Comparison of ENCODE assay signal across 8 cellular contexts in the genomic region with DNA sequence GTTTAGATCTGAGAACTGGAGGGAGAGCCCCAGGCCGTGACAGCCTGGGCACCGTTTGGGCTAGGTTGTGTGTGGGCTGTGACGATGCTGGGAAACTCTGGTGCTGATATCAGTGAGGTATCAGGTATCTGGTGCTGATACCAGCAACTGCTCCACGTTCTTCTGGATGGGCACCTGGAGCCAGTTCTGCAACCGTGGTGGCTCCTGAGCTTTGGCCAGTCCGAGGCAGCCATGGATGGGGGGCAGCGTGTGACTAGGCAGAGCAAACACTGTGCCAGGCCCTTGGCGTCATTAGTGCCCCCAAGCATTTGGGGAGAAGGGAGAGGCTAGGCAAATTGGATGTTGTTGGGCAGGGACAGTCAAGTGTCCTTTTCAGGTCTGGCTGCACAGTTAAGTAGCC. TPM values are rescaled to one million over a fixed set of nuclear protein-coding genes. Genes with fewer than 3 reads are reported as not detected.
DNase-seq lines count a peak whose midpoint lies in the region; ATAC-seq and TF ChIP-seq lines count a peak whose summit lies in the region.

No MANE protein-coding gene starts in this region.

- TF ChIP-seq CTCF in fibroblast of pulmonary artery (IDR thresholded peaks at IDR 0.05; ENCODE audit: low read length, missing control alignments), result no peak
- no peak for TF ChIP-seq CTCF in gastrocnemius medialis (IDR thresholded peaks at IDR 0.05 in 4 of 5, conservative IDR thresholded peaks at IDR 0.05 in 1 of 5)

- H3K4me3 ChIP-seq in fibroblast of pulmonary artery (replicated peaks; ENCODE audit: low read depth, low read length), result peak overlapping the region; percentile 70
- peak overlapping the region; percentile 49 to 86 (median 74) for H3K4me3 ChIP-seq in gastrocnemius medialis

- no peak for DNase-seq in fibroblast of pulmonary artery (ENCODE audit: low read depth)
- no peak for DNase-seq in gastrocnemius medialis
- DNase-seq in stimulated activated CD4-positive, alpha-beta T cell treated with anti-CD3 and anti-CD28 coated beads, Interleukin-15, amount 100 ng/mL, for 24 hours, result no peak
- no peak for DNase-seq in nucleus accumbens (lab: John Stamatoyannopoulos, UW)
- DNase-seq in NCI-H526 treated with DMSO at 0.1 percent for 48 hours (lab: John Stamatoyannopoulos, UW), result no peak

- peaks cover 0 to 10% (median 0%) of the 10 kb centered on the region in 3 donors for H3K9me3 ChIP-seq in gastrocnemius medialis

- TF ChIP-seq POLR2A in gastrocnemius medialis (IDR thresholded peaks at IDR 0.05), result no peak

- peak overlapping the region; percentile 65 to 78 (median 76) for H3K27ac ChIP-seq in gastrocnemius medialis

- H3K4me1 ChIP-seq in gastrocnemius medialis, result peaks cover 27 to 34% of the 10 kb centered on the region in 2 donors

- intact Hi-C loops in gastrocnemius medialis (cut with DNase I; ENCODE audit: low total_unique reads), result loop anchor here (2.0 to 10.0 kb wide), 3 partner anchors 91 to 831 kb away; partner anchors contain the start of genes ATP6V0E2 and EZH2

- H3K27me3 ChIP-seq in gastrocnemius medialis, result no peaks in the 10 kb centered on the region

- ATAC-seq in GM21528 (IDR thresholded peaks at IDR 0.05; ENCODE audit: low FRiP score, unreplicated experiment) (peak; percentile 12), SK-N-SH treated with all-trans-retinoic acid at 6 μM for 48 hours (peak; percentile 4), gastrocnemius medialis (no peak), GM19328 (IDR thresholded peaks at IDR 0.05; ENCODE audit: unreplicated experiment) (no peak)

- no peaks in the 10 kb centered on the region for H3K36me3 ChIP-seq in gastrocnemius medialis

- in situ Hi-C loops in gastrocnemius medialis (cut with MboI; ENCODE audit: low sequenced_read_pairs in 4 of 4), result no loop called here

TF ChIP-seq in SK-N-SH treated with all-trans-retinoic acid at 6 μM for 48 hours, 23 proteins besides CTCF, POLR2A, EP300 and RAD21:
- TF ChIP-seq PATZ1 (CRISPR knock-in tag; IDR thresholded peaks at IDR 0.05; ENCODE audit: borderline replicate concordance) (no peak), TOX (CRISPR knock-in tag; IDR thresholded peaks at IDR 0.05; ENCODE audit: borderline replicate concordance) (no peak), ZNF70 (CRISPR knock-in tag; IDR thresholded peaks at IDR 0.05) (no peak), ARNTL (CRISPR knock-in tag; IDR thresholded peaks at IDR 0.05; ENCODE audit: borderline replicate concordance, low read depth) (no peak), OSR1 (CRISPR knock-in tag; IDR thresholded peaks at IDR 0.05) (no peak), SNAI2 (CRISPR knock-in tag; IDR thresholded peaks at IDR 0.05) (no peak), TCF4 (CRISPR knock-in tag; IDR thresholded peaks at IDR 0.05; ENCODE audit: borderline replicate concordance) (no peak), TSHZ2 (CRISPR knock-in tag; IDR thresholded peaks at IDR 0.05) (no peak), ZFP30 (CRISPR knock-in tag; IDR thresholded peaks at IDR 0.05) (no peak), ESRRG (CRISPR knock-in tag; IDR thresholded peaks at IDR 0.05) (no peak)

RNA-seq across cellular contexts. Expression of gene ZNF467, which starts 57.9 kb away (rescaled TPM):
- 1 to 10 TPM in 2 of 4 donors, under 1 TPM in 2; 0.15 to 1.8 (median 0.95) TPM for total RNA-seq in gastrocnemius medialis

Comparison
In these comparisons a context has a peak if more than half of its experiments do, and no peak if none do; other contexts are left out.
1. ATAC-seq: peak in GM21528 (single experiment) and SK-N-SH treated with all-trans-retinoic acid at 6 μM for 48 hours (single experiment); none in gastrocnemius medialis (0 of 2) and GM19328 (single experiment).